ENCODE assay signal across 7 cellular contexts in genomic region chr2:212538156-212539144, GRCh38. TPM values are rescaled to one million over a fixed set of nuclear protein-coding genes. Genes with fewer than 3 reads are reported as not detected.
DNase-seq lines count a peak whose midpoint lies in the region; ATAC-seq and TF ChIP-seq lines count a peak whose summit lies in the region.

TSS of gene ERBB4 (minus strand) at chr2:212538802. CDS start at chr2:212538530, 272 bp downstream.

- POLR2A ChIA-PET in PC-9 (lab: Charles Lee; ENCODE audit: unreplicated experiment), result interaction anchor here (0.7 kb wide), 1 partner anchor 11 kb away, joined by 18 read pairs; no protein-coding TSS in a partner anchor
- POLR2A ChIA-PET in naive thymus-derived CD8-positive, alpha-beta T cell (lab: Charles Lee), result no interaction called here

- DNase-seq in PC-9 (no peak), esophagus muscularis mucosa (ENCODE audit: extremely low spot score) (no peak), NCI-H128 (lab: John Stamatoyannopoulos, UW; ENCODE audit: unreplicated experiment) (no peak)
- no peak for DNase-seq in naive thymus-derived CD8-positive, alpha-beta T cell
- no peak for DNase-seq in stimulated activated naive CD4-positive, alpha-beta T cell treated with Interleukin-2 at 50 U/mL for 16 hours (lab: John Stamatoyannopoulos, UW)

- BruUV-seq in PC-9 (replicated peaks; lab: Mats Ljungman, UMichigan), result no TSS peak

- H3F3A ChIP-seq in PC-9 (ENCODE audit: insufficient read depth, low read depth), result no peaks in the 10 kb centered on the region

- peaks cover 0 to 12% (median 5%) of the 10 kb centered on the region in 3 donors for H3K36me3 Mint-ChIP-seq in naive thymus-derived CD8-positive, alpha-beta T cell

- ATAC-seq in GM18502 (IDR thresholded peaks at IDR 0.05; ENCODE audit: poor library complexity, unreplicated experiment), result peak; percentile 27
- no peak for ATAC-seq in naive thymus-derived CD8-positive, alpha-beta T cell
- ATAC-seq in GM18867 (IDR thresholded peaks at IDR 0.05; ENCODE audit: unreplicated experiment), result no peak

- intact Hi-C loops in PC-9 (cut with micrococcal nuclease; ENCODE audit: unreplicated experiment) (no loop called here), esophagus muscularis mucosa (cut with DNase I) (no loop called here)

- no peak for TF ChIP-seq POLR2A in esophagus muscularis mucosa (IDR thresholded peaks at IDR 0.05; ENCODE audit: low read depth)

- H3K4me1 ChIP-seq in PC-9 (replicated peaks; ENCODE audit: insufficient read depth) (no peaks in the 10 kb centered on the region), esophagus muscularis mucosa (peaks cover 10 to 38% (median 35%) of the 10 kb centered on the region in 4 donors)

- H3K9me3 ChIP-seq in PC-9 (ENCODE audit: insufficient read depth, low read depth) (no peaks in the 10 kb centered on the region), esophagus muscularis mucosa (no peaks in the 10 kb centered on the region)

- WGBS in esophagus muscularis mucosa, result under 1% methylated on average over 62 of the region's 82 CpGs

- TF ChIP-seq EP300 in esophagus muscularis mucosa (IDR thresholded peaks at IDR 0.05), result no peak

- CTCF ChIA-PET in PC-9 (lab: Charles Lee), result interaction anchor here (0.7 kb wide), 1 partner anchor 562 kb away, joined by 3 read pairs; no protein-coding TSS in a partner anchor

- H3K9me2 ChIP-seq in PC-9 (ENCODE audit: insufficient read depth), result no peaks in the 10 kb centered on the region

- peaks cover 0 to 9% (median 0%) of the 10 kb centered on the region in 9 donors for H3K9me3 Mint-ChIP-seq in naive thymus-derived CD8-positive, alpha-beta T cell

- H3K4me2 ChIP-seq in PC-9, result peak within 1 kb of the TSS; percentile 84

- H2AFZ ChIP-seq in PC-9, result peak within 1 kb of the TSS; percentile 95

- H3K4me3 ChIP-seq in PC-9 (peak within 1 kb of the TSS; percentile 72), esophagus muscularis mucosa (peak within 1 kb of the TSS; percentile 59 to 80 (median 66))

- H3K36me3 ChIP-seq in PC-9 (ENCODE audit: low read depth) (no peaks in the 10 kb centered on the region), esophagus muscularis mucosa (no peaks in the 10 kb centered on the region)

- H3K4me1 Mint-ChIP-seq in naive thymus-derived CD8-positive, alpha-beta T cell, result peaks cover 6 to 16% (median 14%) of the 10 kb centered on the region in 4 donors

- H3K79me2 ChIP-seq in PC-9 (ENCODE audit: low read depth), result no peaks in the 10 kb centered on the region

- TF ChIP-seq CTCF in PC-9 (conservative IDR thresholded peaks at IDR 0.05), result no peak
- no peak for TF ChIP-seq CTCF in esophagus muscularis mucosa (IDR thresholded peaks at IDR 0.05)

- no peak within 1 kb of the TSS for H3K27ac Mint-ChIP-seq in naive thymus-derived CD8-positive, alpha-beta T cell

- no peaks in the 10 kb centered on the region for H4K20me1 ChIP-seq in PC-9 (ENCODE audit: insufficient read depth)

- H3K4me3 Mint-ChIP-seq in naive thymus-derived CD8-positive, alpha-beta T cell, result peak within 1 kb of the TSS in 9 of 10 donors; percentile 11 to 66 (median 26)

- no peak within 1 kb of the TSS for H3K27ac ChIP-seq in PC-9
- no peak within 1 kb of the TSS for H3K27ac ChIP-seq in esophagus muscularis mucosa (replicated peaks in 1 of 4)

- H3K27me3 Mint-ChIP-seq in naive thymus-derived CD8-positive, alpha-beta T cell, result peaks cover 37 to 75% (median 48%) of the 10 kb centered on the region in 5 donors

- H3K27me3 ChIP-seq in PC-9 (ENCODE audit: insufficient read depth, low read depth) (no peaks in the 10 kb centered on the region), esophagus muscularis mucosa (peaks cover 0 to 49% (median 25%) of the 10 kb centered on the region in 4 donors)

RNA-seq across cellular contexts. Expression of gene ERBB4, which starts in this region (rescaled TPM):
- total RNA-seq in PC-9 (2021), result not detected in 2 replicates
- under 1 TPM; under 0.01 to 0.19 (median 0.17) TPM for total RNA-seq in esophagus muscularis mucosa
- not detected for total RNA-seq in naive thymus-derived CD8-positive, alpha-beta T cell
- polyA plus RNA-seq in naive thymus-derived CD8-positive, alpha-beta T cell, result not detected
